ENCODE assay signal across 1 cellular context in genomic region chr17:57948555-57949420, GRCh38.
TF ChIP-seq lines count a peak whose summit lies in the region.

No MANE protein-coding gene starts in this region.

TF ChIP-seq in IMR-90, 13 proteins besides CTCF, POLR2A, EP300 and RAD21:
- peak; percentile 81 for TF ChIP-seq FOS (IDR thresholded peaks at IDR 0.05; ENCODE audit: low read depth, low read length)
- no peak for TF ChIP-seq SMC3 (IDR thresholded peaks at IDR 0.05; ENCODE audit: low read depth, low read length)
- no peak for TF ChIP-seq MXI1 (IDR thresholded peaks at IDR 0.05; ENCODE audit: borderline replicate concordance, low read depth, low read length)
- peak; percentile 73 for TF ChIP-seq RCOR1 (IDR thresholded peaks at IDR 0.05; ENCODE audit: insufficient replicate concordance, low read length)
- TF ChIP-seq MAFK (IDR thresholded peaks at IDR 0.05; ENCODE audit: low read depth, low read length), result no peak
- TF ChIP-seq MAZ (IDR thresholded peaks at IDR 0.05; ENCODE audit: borderline replicate concordance, low read depth, low read length), result 0 out of 2 replicates have a peak, but pooled peaks have one; percentile 28
- TF ChIP-seq RFX5 (IDR thresholded peaks at IDR 0.05; ENCODE audit: low read depth, low read length), result no peak
- TF ChIP-seq CHD1 (IDR thresholded peaks at IDR 0.05; ENCODE audit: low read depth, low read length), result no peak
- TF ChIP-seq, protein P1, sequence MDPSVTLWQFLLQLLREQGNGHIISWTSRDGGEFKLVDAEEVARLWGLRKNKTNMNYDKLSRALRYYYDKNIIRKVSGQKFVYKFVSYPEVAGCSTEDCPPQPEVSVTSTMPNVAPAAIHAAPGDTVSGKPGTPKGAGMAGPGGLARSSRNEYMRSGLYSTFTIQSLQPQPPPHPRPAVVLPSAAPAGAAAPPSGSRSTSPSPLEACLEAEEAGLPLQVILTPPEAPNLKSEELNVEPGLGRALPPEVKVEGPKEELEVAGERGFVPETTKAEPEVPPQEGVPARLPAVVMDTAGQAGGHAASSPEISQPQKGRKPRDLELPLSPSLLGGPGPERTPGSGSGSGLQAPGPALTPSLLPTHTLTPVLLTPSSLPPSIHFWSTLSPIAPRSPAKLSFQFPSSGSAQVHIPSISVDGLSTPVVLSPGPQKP (IDR thresholded peaks at IDR 0.05; ENCODE audit: borderline replicate concordance, low read depth, low read length), result no peak
- TF ChIP-seq USF2 (IDR thresholded peaks at IDR 0.05; ENCODE audit: low read depth, low read length), result no peak
- no peak for TF ChIP-seq CEBPB (IDR thresholded peaks at IDR 0.05; ENCODE audit: low read depth, low read length)
- TF ChIP-seq NFE2L2 (IDR thresholded peaks at IDR 0.05; ENCODE audit: low read depth, low read length), result no peak
- 0 out of 2 replicates have a peak, but pooled peaks have one; percentile 22 for TF ChIP-seq BHLHE40 (IDR thresholded peaks at IDR 0.05; ENCODE audit: low read depth, low read length)
